Comparison of ENCODE assay signal across 1 cellular context in genomic region chr20:32582659-32583580, GRCh38.
A peak's percentile ranks its signal among the peaks of the same experiment; 100 is the strongest.
TF ChIP-seq lines count a peak whose summit lies in the region.

No MANE protein-coding gene starts in this region.

TF ChIP-seq in HepG2, 621 proteins besides CTCF, POLR2A, EP300 and RAD21 (continued from another document and continues in another):
- TF ChIP-seq CEBPZ (IDR thresholded peaks at IDR 0.05; ENCODE audit: low read length) (no peak), MED8 (CRISPR knock-in tag; IDR thresholded peaks at IDR 0.05; ENCODE audit: insufficient replicate concordance) (peak; percentile 78), ARNT (IDR thresholded peaks at IDR 0.05) (no peak), ZNF546 (CRISPR knock-in tag; conservative IDR thresholded peaks at IDR 0.05) (no peak; the same call in 1 of the 2 replicates), ZNF768 (CRISPR knock-in tag; IDR thresholded peaks at IDR 0.05) (no peak), ZNF282 (IDR thresholded peaks at IDR 0.05; ENCODE audit: partially characterized antibody) (no peak), SMARCE1 (IDR thresholded peaks at IDR 0.05; ENCODE audit: borderline replicate concordance) (no peak), JUND (CRISPR knock-in tag; IDR thresholded peaks at IDR 0.05) (no peak), ZNF775 (CRISPR knock-in tag; IDR thresholded peaks at IDR 0.05; ENCODE audit: borderline replicate concordance) (no peak), KMT2B (CRISPR knock-in tag; IDR thresholded peaks at IDR 0.05) (no peak), KAT2B (IDR thresholded peaks at IDR 0.05; ENCODE audit: borderline replicate concordance, low read depth, low read length) (no peak), ZNF770 (CRISPR knock-in tag; IDR thresholded peaks at IDR 0.05) (no peak), ZNF251 (CRISPR knock-in tag; IDR thresholded peaks at IDR 0.05) (no peak), PAXIP1 (CRISPR knock-in tag; conservative IDR thresholded peaks at IDR 0.05) (no peak; the same call in 1 of the 2 replicates), HOXA3 (CRISPR knock-in tag; IDR thresholded peaks at IDR 0.05) (no peak), ZNF629 (CRISPR knock-in tag; conservative IDR thresholded peaks at IDR 0.05) (no peak; the same call in 1 of the 2 replicates), ZNF34 (CRISPR knock-in tag; IDR thresholded peaks at IDR 0.05; ENCODE audit: borderline replicate concordance) (no peak), ZNF224 (CRISPR knock-in tag; IDR thresholded peaks at IDR 0.05) (no peak), ZNF547 (CRISPR knock-in tag; IDR thresholded peaks at IDR 0.05) (no peak), BRF2 (CRISPR knock-in tag; IDR thresholded peaks at IDR 0.05) (no peak; the same call in 1 of the 2 replicates), BRD4 (CRISPR knock-in tag; IDR thresholded peaks at IDR 0.05) (no peak; the same call in none of the 2 replicates), GATAD2A (CRISPR knock-in tag; IDR thresholded peaks at IDR 0.05) (no peak; the same call in 1 of the 2 replicates), ZNF138 (CRISPR knock-in tag; IDR thresholded peaks at IDR 0.05; ENCODE audit: low read depth) (peak; percentile 34; the same call in 1 of the 2 replicates), MXD4 (CRISPR knock-in tag; IDR thresholded peaks at IDR 0.05) (0 out of 2 replicates have a peak, but pooled peaks have one; percentile 16), ZMAT3 (CRISPR knock-in tag; conservative IDR thresholded peaks at IDR 0.05) (no peak), TOE1 (CRISPR knock-in tag; IDR thresholded peaks at IDR 0.05) (no peak), PREB (CRISPR knock-in tag; IDR thresholded peaks at IDR 0.05) (no peak), GABPA (IDR thresholded peaks at IDR 0.05; ENCODE audit: low read depth, low read length) (no peak), GABPA (CRISPR knock-in tag; IDR thresholded peaks at IDR 0.05; ENCODE audit: low read depth) (no peak), ARHGAP35 (CRISPR knock-in tag; IDR thresholded peaks at IDR 0.05; ENCODE audit: borderline replicate concordance) (no peak), ZNF891 (CRISPR knock-in tag; IDR thresholded peaks at IDR 0.05) (no peak), ZSCAN30 (CRISPR knock-in tag; IDR thresholded peaks at IDR 0.05) (no peak), CCAR2 (optimal IDR thresholded peaks at IDR 0.05; ENCODE audit: low read depth, low read length) (no peak), ZNF44 (CRISPR knock-in tag; IDR thresholded peaks at IDR 0.05) (no peak), ZBTB3 (CRISPR knock-in tag; IDR thresholded peaks at IDR 0.05; ENCODE audit: borderline replicate concordance, low read depth) (no peak), NFIC (IDR thresholded peaks at IDR 0.05; ENCODE audit: low read length) (no peak), TEAD3 (CRISPR knock-in tag; optimal IDR thresholded peaks at IDR 0.05; ENCODE audit: borderline replicate concordance) (no peak), HMG20B (CRISPR knock-in tag; conservative IDR thresholded peaks at IDR 0.05) (no peak)
- TF ChIP-seq, protein P1, sequence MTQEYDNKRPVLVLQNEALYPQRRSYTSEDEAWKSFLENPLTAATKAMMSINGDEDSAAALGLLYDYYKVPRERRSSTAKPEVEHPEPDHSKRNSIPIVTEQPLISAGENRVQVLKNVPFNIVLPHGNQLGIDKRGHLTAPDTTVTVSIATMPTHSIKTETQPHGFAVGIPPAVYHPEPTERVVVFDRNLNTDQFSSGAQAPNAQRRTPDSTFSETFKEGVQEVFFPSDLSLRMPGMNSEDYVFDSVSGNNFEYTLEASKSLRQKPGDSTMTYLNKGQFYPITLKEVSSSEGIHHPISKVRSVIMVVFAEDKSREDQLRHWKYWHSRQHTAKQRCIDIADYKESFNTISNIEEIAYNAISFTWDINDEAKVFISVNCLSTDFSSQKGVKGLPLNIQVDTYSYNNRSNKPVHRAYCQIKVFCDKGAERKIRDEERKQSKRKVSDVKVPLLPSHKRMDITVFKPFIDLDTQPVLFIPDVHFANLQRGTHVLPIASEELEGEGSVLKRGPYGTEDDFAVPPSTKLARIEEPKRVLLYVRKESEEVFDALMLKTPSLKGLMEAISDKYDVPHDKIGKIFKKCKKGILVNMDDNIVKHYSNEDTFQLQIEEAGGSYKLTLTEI (CRISPR knock-in tag; conservative IDR thresholded peaks at IDR 0.05), result no peak
- TF ChIP-seq, protein P2, sequence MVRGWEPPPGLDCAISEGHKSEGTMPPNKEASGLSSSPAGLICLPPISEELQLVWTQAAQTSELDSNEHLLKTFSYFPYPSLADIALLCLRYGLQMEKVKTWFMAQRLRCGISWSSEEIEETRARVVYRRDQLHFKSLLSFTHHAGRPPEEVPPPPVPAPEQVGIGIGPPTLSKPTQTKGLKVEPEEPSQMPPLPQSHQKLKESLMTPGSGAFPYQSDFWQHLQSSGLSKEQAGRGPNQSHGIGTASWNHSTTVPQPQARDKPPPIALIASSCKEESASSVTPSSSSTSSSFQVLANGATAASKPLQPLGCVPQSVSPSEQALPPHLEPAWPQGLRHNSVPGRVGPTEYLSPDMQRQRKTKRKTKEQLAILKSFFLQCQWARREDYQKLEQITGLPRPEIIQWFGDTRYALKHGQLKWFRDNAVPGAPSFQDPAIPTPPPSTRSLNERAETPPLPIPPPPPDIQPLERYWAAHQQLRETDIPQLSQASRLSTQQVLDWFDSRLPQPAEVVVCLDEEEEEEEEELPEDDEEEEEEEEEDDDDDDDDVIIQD (CRISPR knock-in tag; IDR thresholded peaks at IDR 0.05; ENCODE audit: low read depth), result no peak
- TF ChIP-seq, protein P3, sequence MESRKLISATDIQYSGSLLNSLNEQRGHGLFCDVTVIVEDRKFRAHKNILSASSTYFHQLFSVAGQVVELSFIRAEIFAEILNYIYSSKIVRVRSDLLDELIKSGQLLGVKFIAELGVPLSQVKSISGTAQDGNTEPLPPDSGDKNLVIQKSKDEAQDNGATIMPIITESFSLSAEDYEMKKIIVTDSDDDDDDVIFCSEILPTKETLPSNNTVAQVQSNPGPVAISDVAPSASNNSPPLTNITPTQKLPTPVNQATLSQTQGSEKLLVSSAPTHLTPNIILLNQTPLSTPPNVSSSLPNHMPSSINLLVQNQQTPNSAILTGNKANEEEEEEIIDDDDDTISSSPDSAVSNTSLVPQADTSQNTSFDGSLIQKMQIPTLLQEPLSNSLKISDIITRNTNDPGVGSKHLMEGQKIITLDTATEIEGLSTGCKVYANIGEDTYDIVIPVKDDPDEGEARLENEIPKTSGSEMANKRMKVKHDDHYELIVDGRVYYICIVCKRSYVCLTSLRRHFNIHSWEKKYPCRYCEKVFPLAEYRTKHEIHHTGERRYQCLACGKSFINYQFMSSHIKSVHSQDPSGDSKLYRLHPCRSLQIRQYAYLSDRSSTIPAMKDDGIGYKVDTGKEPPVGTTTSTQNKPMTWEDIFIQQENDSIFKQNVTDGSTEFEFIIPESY (CRISPR knock-in tag; IDR thresholded peaks at IDR 0.05), result no peak
- TF ChIP-seq, protein P4, sequence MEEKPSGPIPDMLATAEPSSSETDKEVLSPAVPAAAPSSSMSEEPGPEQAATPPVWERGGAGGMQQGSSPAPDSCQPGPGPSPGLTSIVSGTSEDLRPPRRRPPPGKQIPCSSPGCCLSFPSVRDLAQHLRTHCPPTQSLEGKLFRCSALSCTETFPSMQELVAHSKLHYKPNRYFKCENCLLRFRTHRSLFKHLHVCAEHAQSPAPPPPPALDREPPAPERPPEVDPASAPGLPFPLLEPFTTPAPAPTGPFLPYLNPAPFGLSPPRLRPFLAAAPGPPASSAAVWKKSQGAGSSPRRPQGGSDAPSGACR (CRISPR knock-in tag; IDR thresholded peaks at IDR 0.05), result peak; percentile 92
